ENCODE assay signal across 11 cellular contexts in genomic region chr15:91469627-91470567, GRCh38.
DNase-seq lines count a peak whose midpoint lies in the region; ATAC-seq, FAIRE-seq and TF ChIP-seq lines count a peak whose summit lies in the region.
"Had no signal": no experiment of that assay in that cellular context is flagged by ENCODE, and none has a peak within 500 bp of the region (broad histone marks: within the 10 kb centered on the region; RNA-seq: fewer than 3 reads in every experiment).

No MANE protein-coding gene starts in this region.

- H3K36me3 Mint-ChIP-seq in activated T-helper 1 cell treated with anti-CD3 and anti-CD28 coated beads, Interleukin-12 subunit alpha, Interleukin-12 subunit beta, Interleukin-2, Interleukin-4 antibody, amounts not matched to agents 30 ng/mL and 10 ng/mL and 1 ng/mL, durations not matched to agents 14 hours and 24 hours and 36 hours (ENCODE audit: low read depth) = peaks cover 5% of the 10 kb centered on the region

- H3K9me3 Mint-ChIP-seq in activated T-helper 1 cell treated with anti-CD3 and anti-CD28 coated beads, Interleukin-12 subunit alpha, Interleukin-12 subunit beta, Interleukin-2, Interleukin-4 antibody, amounts not matched to agents 30 ng/mL and 10 ng/mL and 1 ng/mL, durations not matched to agents 14 hours and 24 hours and 36 hours = peaks cover 3% of the 10 kb centered on the region
- no peaks in the 10 kb centered on the region for H3K9me3 Mint-ChIP-seq in stimulated activated naive CD8-positive, alpha-beta T cell treated with anti-CD3 and anti-CD28 coated beads, Interleukin-15, amount 100 ng/mL, for 72 hours

- TF ChIP-seq EP300 in SK-N-SH (IDR thresholded peaks at IDR 0.05; ENCODE audit: borderline replicate concordance in 1 of 2, low read depth in 1 of 2, low read length in 1 of 2) = no peak

- no peak overlapping the region for H3K4me3 ChIP-seq in SK-N-SH (ENCODE audit: low read depth in 2 of 2, low read length in 1 of 2)
- no peak overlapping the region for H3K4me3 ChIP-seq in small intestine (ENCODE audit: low read depth in 1 of 2, low read length in 2 of 2)
- H3K4me3 ChIP-seq: A549, thyroid gland had no signal

- H3K27ac Mint-ChIP-seq in activated T-helper 1 cell treated with anti-CD3 and anti-CD28 coated beads, Interleukin-12 subunit alpha, Interleukin-12 subunit beta, Interleukin-2, Interleukin-4 antibody, amounts not matched to agents 30 ng/mL and 10 ng/mL and 1 ng/mL, durations not matched to agents 14 hours and 24 hours and 36 hours = peak overlapping the region; percentile 67
- peak overlapping the region; percentile 94 to 96 for H3K27ac Mint-ChIP-seq in stimulated activated naive CD8-positive, alpha-beta T cell treated with anti-CD3 and anti-CD28 coated beads, Interleukin-15, amount 100 ng/mL, for 72 hours

- no peaks in the 10 kb centered on the region for H3K9me2 ChIP-seq in SK-N-SH

- WGBS in SK-N-SH (ENCODE audit: low lambda C conversion rate) = 83% methylated on average over 17 of the region's 17 CpGs
- WGBS in small intestine, 3 donors = 36 to 56% (median 41%) methylated on average over 17 of the region's 17 CpGs

- ATAC-seq in SK-N-SH treated with all-trans-retinoic acid at 6 μM for 48 hours = no peak
- peak; percentile 91 for ATAC-seq in stimulated activated naive CD8-positive, alpha-beta T cell treated with anti-CD3 and anti-CD28 coated beads, Interleukin-15, amount 100 ng/mL, for 72 hours
- ATAC-seq: A549 had no signal

- no peak for FAIRE-seq in small intestine (lab: Jason Lieb, UNC)
- FAIRE-seq: A549 had no signal

- no peak overlapping the region for H3K9ac ChIP-seq in SK-N-SH

- H3K27ac ChIP-seq in SK-N-SH (ENCODE audit: low read depth in 2 of 2, low read length in 1 of 2) (no peak overlapping the region), small intestine (ENCODE audit: low read depth in 1 of 2, low read length in 1 of 2) (no peak overlapping the region)
- H3K27ac ChIP-seq: A549, thyroid gland had no signal

- peak; percentile 14 for DNase-seq in SK-N-SH
- peak; percentile 63 for DNase-seq in activated T-helper 1 cell treated with anti-CD3 and anti-CD28 coated beads, Interleukin-12 subunit alpha, Interleukin-12 subunit beta, Interleukin-2, Interleukin-4 antibody, amounts not matched to agents 30 ng/mL and 10 ng/mL and 1 ng/mL, durations not matched to agents 14 hours and 24 hours and 36 hours (ENCODE audit: low spot score)
- DNase-seq in small intestine = peak; percentile 59
- peak; percentile 71 to 89 for DNase-seq in stimulated activated naive CD8-positive, alpha-beta T cell treated with anti-CD3 and anti-CD28 coated beads, Interleukin-15, amount 100 ng/mL, for 72 hours
- no peak for DNase-seq in H4 (ENCODE audit: low spot score)
- no peak for DNase-seq in GM03348 (ENCODE audit: low spot score)
- no peak for DNase-seq in HK-2 (ENCODE audit: unreplicated experiment)
- DNase-seq: NCI-H2081, thyroid gland had no signal

- H4K20me1 ChIP-seq in SK-N-SH (ENCODE audit: insufficient read depth) = no peaks in the 10 kb centered on the region

- H3F3A ChIP-seq in SK-N-SH (replicated peaks; ENCODE audit: insufficient read depth) = no peaks in the 10 kb centered on the region

- CTCF ChIA-PET in SK-N-SH (lab: Yijun Ruan, JAX) = interaction anchor here (1.2 kb wide), 1 partner anchor 168 kb away, joined by 4 read pairs; no protein-coding TSS in a partner anchor

- H3K4me2 ChIP-seq in SK-N-SH = no peak overlapping the region
- H3K4me2 ChIP-seq: A549 had no signal

- no peaks in the 10 kb centered on the region for H3K36me3 ChIP-seq in SK-N-SH (replicated peaks in 1 of 2; ENCODE audit: control insufficient read depth in 1 of 2, insufficient read depth in 2 of 2, low read length in 1 of 2)
- no peaks in the 10 kb centered on the region for H3K36me3 ChIP-seq in small intestine (ENCODE audit: control insufficient read depth in 2 of 2, insufficient read depth in 2 of 2, low read length in 2 of 2)
- H3K36me3 ChIP-seq: thyroid gland had no signal

- peak overlapping the region; percentile 1 for H3K4me3 Mint-ChIP-seq in activated T-helper 1 cell treated with anti-CD3 and anti-CD28 coated beads, Interleukin-12 subunit alpha, Interleukin-12 subunit beta, Interleukin-2, Interleukin-4 antibody, amounts not matched to agents 30 ng/mL and 10 ng/mL and 1 ng/mL, durations not matched to agents 14 hours and 24 hours and 36 hours
- H3K4me3 Mint-ChIP-seq in stimulated activated naive CD8-positive, alpha-beta T cell treated with anti-CD3 and anti-CD28 coated beads, Interleukin-15, amount 100 ng/mL, for 72 hours = peak overlapping the region; percentile 53 to 70

- no peak for TF ChIP-seq RAD21 in SK-N-SH (IDR thresholded peaks at IDR 0.05; ENCODE audit: low read length)

- H3K79me2 ChIP-seq in SK-N-SH (ENCODE audit: insufficient read depth) = no peaks in the 10 kb centered on the region

- H3K27me3 ChIP-seq in SK-N-SH (ENCODE audit: insufficient read depth) (no peaks in the 10 kb centered on the region), small intestine (ENCODE audit: control insufficient read depth in 2 of 2, insufficient read depth in 2 of 2, low read length in 2 of 2) (no peaks in the 10 kb centered on the region)
- H3K27me3 ChIP-seq: thyroid gland had no signal

- peaks cover 0 to 6% of the 10 kb centered on the region in 2 experiments; a peak in 1 of 4 replicates for H3K4me1 ChIP-seq in SK-N-SH (ENCODE audit: control insufficient read depth in 1 of 2, insufficient read depth in 2 of 2, low read depth in 1 of 2, low read length in 1 of 2)
- H3K4me1 ChIP-seq in small intestine (ENCODE audit: control insufficient read depth in 2 of 2, insufficient read depth in 1 of 2, low read depth in 1 of 2, low read length in 1 of 2) = peaks cover 2 to 5% of the 10 kb centered on the region in 2 donors
- H3K4me1 ChIP-seq: A549, thyroid gland had no signal

- H3K4me1 Mint-ChIP-seq in activated T-helper 1 cell treated with anti-CD3 and anti-CD28 coated beads, Interleukin-12 subunit alpha, Interleukin-12 subunit beta, Interleukin-2, Interleukin-4 antibody, amounts not matched to agents 30 ng/mL and 10 ng/mL and 1 ng/mL, durations not matched to agents 14 hours and 24 hours and 36 hours (ENCODE audit: low read depth) = peaks cover 50% of the 10 kb centered on the region
- H3K4me1 Mint-ChIP-seq in stimulated activated naive CD8-positive, alpha-beta T cell treated with anti-CD3 and anti-CD28 coated beads, Interleukin-15, amount 100 ng/mL, for 72 hours = peaks cover 45% of the 10 kb centered on the region

- H3K9me3 ChIP-seq in SK-N-SH = no peaks in the 10 kb centered on the region
- no peaks in the 10 kb centered on the region for H3K9me3 ChIP-seq in small intestine (ENCODE audit: control insufficient read depth, low read depth)
- H3K9me3 ChIP-seq: A549, thyroid gland had no signal

- TF ChIP-seq CTCF in SK-N-SH (IDR thresholded peaks at IDR 0.05) = no peak

- H3K27me3 Mint-ChIP-seq in activated T-helper 1 cell treated with anti-CD3 and anti-CD28 coated beads, Interleukin-12 subunit alpha, Interleukin-12 subunit beta, Interleukin-2, Interleukin-4 antibody, amounts not matched to agents 30 ng/mL and 10 ng/mL and 1 ng/mL, durations not matched to agents 14 hours and 24 hours and 36 hours (ENCODE audit: insufficient read depth) = no peaks in the 10 kb centered on the region
- no peaks in the 10 kb centered on the region for H3K27me3 Mint-ChIP-seq in stimulated activated naive CD8-positive, alpha-beta T cell treated with anti-CD3 and anti-CD28 coated beads, Interleukin-15, amount 100 ng/mL, for 72 hours

- no peak overlapping the region for H2AFZ ChIP-seq in SK-N-SH (ENCODE audit: low read depth)

- POLR2A ChIA-PET in SK-N-SH (lab: Yijun Ruan, JAX) = no interaction called here

- intact Hi-C loops in activated T-helper 1 cell treated with anti-CD3 and anti-CD28 coated beads, Interleukin-12 subunit alpha, Interleukin-12 subunit beta, Interleukin-2, Interleukin-4 antibody, amounts not matched to agents 30 ng/mL and 10 ng/mL and 1 ng/mL, durations not matched to agents 14 hours and 24 hours and 36 hours (cut with micrococcal nuclease) = loop anchor here (1.0 to 10.0 kb wide), 6 partner anchors 44 to 1335 kb away; no protein-coding TSS in a partner anchor

TF ChIP-seq in SK-N-SH, 30 proteins besides CTCF, POLR2A, EP300 and RAD21:
- TF ChIP-seq NFIC (IDR thresholded peaks at IDR 0.05; ENCODE audit: borderline replicate concordance) = peak; percentile 37; the same call in 1 of the 2 replicates
- TF ChIP-seq MXI1 (IDR thresholded peaks at IDR 0.05; ENCODE audit: low read depth, low read length) = no peak
TF ChIP-seq in SK-N-SH: peak in this region for 1.

TF ChIP-seq in SK-N-SH treated with all-trans-retinoic acid at 6 μM for 48 hours, 23 proteins besides CTCF, POLR2A, EP300 and RAD21 (continues in another document):
- TF ChIP-seq PPARA (CRISPR knock-in tag; IDR thresholded peaks at IDR 0.05; ENCODE audit: borderline replicate concordance) (no peak), ZNF565 (CRISPR knock-in tag; conservative IDR thresholded peaks at IDR 0.05; ENCODE audit: low read depth) (no peak), ARNTL (CRISPR knock-in tag; IDR thresholded peaks at IDR 0.05; ENCODE audit: borderline replicate concordance, low read depth) (no peak), OSR1 (CRISPR knock-in tag; IDR thresholded peaks at IDR 0.05) (no peak), ZC3H10 (CRISPR knock-in tag; IDR thresholded peaks at IDR 0.05) (no peak), TCF4 (CRISPR knock-in tag; IDR thresholded peaks at IDR 0.05; ENCODE audit: borderline replicate concordance) (no peak), CREB5 (CRISPR knock-in tag; IDR thresholded peaks at IDR 0.05; ENCODE audit: low read depth) (no peak)

Comparison
In these comparisons a context has a peak if more than half of its experiments do, and no peak if none do; other contexts are left out.
1. DNase-seq: peak in SK-N-SH (single experiment), activated T-helper 1 cell treated with anti-CD3 and anti-CD28 coated beads, Interleukin-12 subunit alpha, Interleukin-12 subunit beta, Interleukin-2, Interleukin-4 antibody, amounts not matched to agents 30 ng/mL and 10 ng/mL and 1 ng/mL, durations not matched to agents 14 hours and 24 hours and 36 hours (single experiment), small intestine (single experiment) and stimulated activated naive CD8-positive, alpha-beta T cell treated with anti-CD3 and anti-CD28 coated beads, Interleukin-15, amount 100 ng/mL, for 72 hours (2 of 2); none in H4 (single experiment), GM03348 (single experiment) and HK-2 (single experiment).